In genomic region chr12:112018571-112019237, GRCh38 we compare ENCODE assay signal across 8 cellular contexts. TPM values are rescaled to one million over a fixed set of nuclear protein-coding genes. Genes with fewer than 3 reads are reported as not detected.
DNase-seq lines count a peak whose midpoint lies in the region; ATAC-seq, FAIRE-seq and TF ChIP-seq lines count a peak whose summit lies in the region.

No MANE protein-coding gene starts in this region.

- 14% methylated on average over 1 of the region's 2 CpGs for WGBS in mesenchymal stem cell

- H3K4me1 Mint-ChIP-seq in Calu3 (ENCODE audit: low read depth, unreplicated experiment) = peaks cover 34% of the 10 kb centered on the region
- peaks cover 15% of the 10 kb centered on the region for H3K4me1 Mint-ChIP-seq in astrocyte (ENCODE audit: low read depth, unreplicated experiment)

- H3K36me3 Mint-ChIP-seq in Calu3 (ENCODE audit: insufficient read depth, unreplicated experiment) (peaks cover 75% of the 10 kb centered on the region), astrocyte (ENCODE audit: low read depth, unreplicated experiment) (peaks cover 17% of the 10 kb centered on the region)

- H3K79me2 ChIP-seq in astrocyte (ENCODE audit: insufficient read depth, low read length) = peaks cover 78% of the 10 kb centered on the region

- H3K23ac ChIP-seq in mesenchymal stem cell (ENCODE audit: low read length in 2 of 2) = no peak overlapping the region

- H3K9me3 Mint-ChIP-seq in Calu3 (ENCODE audit: low read depth, unreplicated experiment) (peaks cover 6% of the 10 kb centered on the region), astrocyte (ENCODE audit: unreplicated experiment) (peaks cover 2% of the 10 kb centered on the region)

- no TSS peak for BruUV-seq in Calu3 (replicated peaks; lab: Mats Ljungman, UMichigan)

- no peak overlapping the region for H3K18ac ChIP-seq in mesenchymal stem cell (ENCODE audit: low read depth in 1 of 2, low read length in 2 of 2)

- peaks cover 76% of the 10 kb centered on the region for H3K36me3 ChIP-seq in MG63
- peaks cover 20% of the 10 kb centered on the region for H3K36me3 ChIP-seq in astrocyte (ENCODE audit: insufficient read depth, low read length)
- peaks cover 18 to 70% of the 10 kb centered on the region in 2 experiments for H3K36me3 ChIP-seq in mesenchymal stem cell (ENCODE audit: control insufficient read depth in 1 of 2, insufficient read depth in 2 of 2, low read depth in 1 of 2, low read length in 2 of 2)
- peaks cover 55% of the 10 kb centered on the region for H3K36me3 ChIP-seq in left ventricle myocardium inferior

- in situ Hi-C loops in GM13977 (cut with MboI; ENCODE audit: low pct_unique_long_range_greater_than_20kb, low sequenced_read_pairs, unreplicated experiment) = no loop called here

- peak overlapping the region; percentile 15 for H3K27ac Mint-ChIP-seq in Calu3 (ENCODE audit: unreplicated experiment)
- no peak overlapping the region for H3K27ac Mint-ChIP-seq in astrocyte (ENCODE audit: unreplicated experiment)

- H3K14ac ChIP-seq in mesenchymal stem cell (ENCODE audit: low read length in 2 of 2) = no peak overlapping the region

- no peak overlapping the region for H4K8ac ChIP-seq in mesenchymal stem cell (ENCODE audit: low read length)

- no peak overlapping the region for H2AK5ac ChIP-seq in mesenchymal stem cell (ENCODE audit: low read length, severe bottlenecking)

- H3K4me2 ChIP-seq in astrocyte (ENCODE audit: low read length) = peak overlapping the region; percentile 49
- H3K4me2 ChIP-seq in mesenchymal stem cell (ENCODE audit: low read length, poor library complexity, severe bottlenecking) = no peak overlapping the region

- no peak overlapping the region for H2BK15ac ChIP-seq in mesenchymal stem cell (ENCODE audit: low read depth, poor library complexity, severe bottlenecking)

- H4K91ac ChIP-seq in mesenchymal stem cell (ENCODE audit: low read length) = no peak overlapping the region

- H3K79me1 ChIP-seq in mesenchymal stem cell (replicated peaks; ENCODE audit: low read length, poor library complexity, severe bottlenecking) = peaks cover 20% of the 10 kb centered on the region

- CTCF ChIA-PET in Calu3 (lab: Charles Lee) = no interaction called here

- H3K9ac ChIP-seq in astrocyte (ENCODE audit: low read length) = peak overlapping the region; percentile 11
- no peak overlapping the region for H3K9ac ChIP-seq in mesenchymal stem cell (ENCODE audit: low read length)

- DNase-seq in Calu3 (no peak), MG63 (peak; percentile 47), astrocyte (ENCODE audit: low read depth) (peak; percentile 67), mesenchymal stem cell (peak; percentile 64), DMS 273 treated with DMSO at 0.1 percent for 48 hours (lab: John Stamatoyannopoulos, UW) (no peak), GM13977 (ENCODE audit: low spot score) (no peak), left ventricle myocardium inferior (no peak)

- no peak overlapping the region for H3K4ac ChIP-seq in mesenchymal stem cell (ENCODE audit: low read depth in 1 of 2, low read length in 2 of 2)

- intact Hi-C loops in Calu3 (cut with micrococcal nuclease; ENCODE audit: unreplicated experiment) (no loop called here), left ventricle myocardium inferior (cut with micrococcal nuclease) (no loop called here)

- H4K20me1 ChIP-seq in astrocyte (ENCODE audit: insufficient read depth, low read length) = peaks cover 46% of the 10 kb centered on the region

- no peak overlapping the region for H3K4me3 Mint-ChIP-seq in Calu3 (ENCODE audit: low read depth, unreplicated experiment)
- no peak overlapping the region for H3K4me3 Mint-ChIP-seq in astrocyte (ENCODE audit: unreplicated experiment)

- H3K27me3 Mint-ChIP-seq in Calu3 (ENCODE audit: unreplicated experiment) (no peaks in the 10 kb centered on the region), astrocyte (ENCODE audit: low read depth, unreplicated experiment) (no peaks in the 10 kb centered on the region)

- no peak overlapping the region for H2BK120ac ChIP-seq in mesenchymal stem cell (ENCODE audit: low read depth, low read length)

- no peak for TF ChIP-seq CTCF in Calu3 (IDR thresholded peaks at IDR 0.05; ENCODE audit: unreplicated experiment)
- no peak for TF ChIP-seq CTCF in astrocyte (IDR thresholded peaks at IDR 0.05; ENCODE audit: insufficient read depth, low read depth, low read length)
- TF ChIP-seq CTCF in GM13977 (IDR thresholded peaks at IDR 0.05; ENCODE audit: extremely low read depth, insufficient read depth, missing control alignments) = no peak
- no peak for TF ChIP-seq CTCF in left ventricle myocardium inferior (IDR thresholded peaks at IDR 0.05; ENCODE audit: borderline replicate concordance)

- no peak overlapping the region for H2BK5ac ChIP-seq in mesenchymal stem cell (ENCODE audit: low read depth, low read length, poor library complexity, severe bottlenecking)

- no peaks in the 10 kb centered on the region for H3K9me3 ChIP-seq in MG63
- no peaks in the 10 kb centered on the region for H3K9me3 ChIP-seq in astrocyte (ENCODE audit: insufficient read depth, low read depth, low read length)
- no peaks in the 10 kb centered on the region for H3K9me3 ChIP-seq in mesenchymal stem cell (ENCODE audit: control insufficient read depth, low read length)
- no peaks in the 10 kb centered on the region for H3K9me3 ChIP-seq in left ventricle myocardium inferior (replicated peaks)

- no peak overlapping the region for H2BK12ac ChIP-seq in mesenchymal stem cell (ENCODE audit: low read length in 2 of 2)

- no peak for FAIRE-seq in astrocyte (lab: Jason Lieb, UNC)

- no peak for ATAC-seq in HG03139 (IDR thresholded peaks at IDR 0.05; ENCODE audit: unreplicated experiment)

- no peak overlapping the region for H3K4me3 ChIP-seq in MG63
- H3K4me3 ChIP-seq in astrocyte (ENCODE audit: insufficient read depth, low read depth, low read length) = no peak overlapping the region
- no peak overlapping the region for H3K4me3 ChIP-seq in mesenchymal stem cell (ENCODE audit: insufficient read depth in 1 of 2, low read depth in 1 of 2, low read length in 2 of 2)
- no peak overlapping the region for H3K4me3 ChIP-seq in left ventricle myocardium inferior

- H2AFZ ChIP-seq in astrocyte (ENCODE audit: low read depth, low read length) (no peak overlapping the region), mesenchymal stem cell (ENCODE audit: low read depth, low read length) (no peak overlapping the region)

- H3K27ac ChIP-seq in astrocyte (ENCODE audit: low read depth, low read length) = peak overlapping the region; percentile 52
- no peak overlapping the region for H3K27ac ChIP-seq in mesenchymal stem cell (ENCODE audit: low read length, poor library complexity, severe bottlenecking)
- H3K27ac ChIP-seq in left ventricle myocardium inferior (replicated peaks) = no peak overlapping the region

- H3K4me1 ChIP-seq in astrocyte (ENCODE audit: insufficient read depth, low read length) (peaks cover 18% of the 10 kb centered on the region), mesenchymal stem cell (ENCODE audit: control insufficient read depth, insufficient read depth, low read depth, low read length) (peaks cover 4% of the 10 kb centered on the region), left ventricle myocardium inferior (peaks cover 33% of the 10 kb centered on the region)

- no peaks in the 10 kb centered on the region for H3K27me3 ChIP-seq in MG63
- no peaks in the 10 kb centered on the region for H3K27me3 ChIP-seq in astrocyte (ENCODE audit: insufficient read depth, low read length)
- no peaks in the 10 kb centered on the region for H3K27me3 ChIP-seq in mesenchymal stem cell (ENCODE audit: control insufficient read depth in 1 of 2, insufficient read depth in 1 of 2, low read length in 2 of 2)
- no peaks in the 10 kb centered on the region for H3K27me3 ChIP-seq in left ventricle myocardium inferior (ENCODE audit: low read depth)

RNA-seq across cellular contexts. Expression of gene ERP29, which starts 5.5 kb away (rescaled TPM):
- 162 and 165 TPM in 2 replicates for total RNA-seq in Calu3 (2022)
- total RNA-seq in MG63 (2014; rRNA removed; shearing (Covaris generic); ENCODE audit: low replicate concordance) = 98.7 and 123 TPM in 2 replicates
- 93.8 and 96.7 TPM in 2 replicates for total RNA-seq in astrocyte
- polyA plus RNA-seq in mesenchymal stem cell (2013, experiment 1 of 2) = 158 TPM
- 161 TPM for polyA plus RNA-seq in mesenchymal stem cell (2013, experiment 2 of 2)
- total RNA-seq in left ventricle myocardium inferior = 49.3 TPM

RNA-seq across cellular contexts. Expression of gene TMEM116, which starts 5.7 kb away (rescaled TPM):
- 13.0 and 13.5 TPM in 2 replicates for total RNA-seq in Calu3 (2022)
- 6.7 and 8.2 TPM in 2 replicates for total RNA-seq in MG63 (2014; rRNA removed; shearing (Covaris generic); ENCODE audit: low replicate concordance)
- total RNA-seq in astrocyte = 7.5 TPM in 2 replicates
- polyA plus RNA-seq in mesenchymal stem cell (2013, experiment 1 of 2) = 3.8 TPM
- polyA plus RNA-seq in mesenchymal stem cell (2013, experiment 2 of 2) = 3.8 TPM
- 35.0 TPM for total RNA-seq in left ventricle myocardium inferior

Comparison
In these comparisons a context has a peak if more than half of its experiments do, and no peak if none do; other contexts are left out.
1. DNase-seq: peak in MG63 (single experiment), astrocyte (single experiment) and mesenchymal stem cell (single experiment); none in Calu3 (single experiment), DMS 273 treated with DMSO at 0.1 percent for 48 hours (single experiment), GM13977 (single experiment) and left ventricle myocardium inferior (single experiment).